In genomic region chr3:128559486-128560225, GRCh38 we compare ENCODE assay signal across 16 cellular contexts.
DNase-seq lines count a peak whose midpoint lies in the region; ATAC-seq and TF ChIP-seq lines count a peak whose summit lies in the region.
"Had no signal": no experiment of that assay in that cellular context is flagged by ENCODE, and none has a peak within 500 bp of the region (broad histone marks: within the 10 kb centered on the region; RNA-seq: fewer than 3 reads in every experiment).

No MANE protein-coding gene starts in this region.

- H3K27ac ChIP-seq in endodermal cell (ENCODE audit: low read depth, low read length): no peak overlapping the region
- H3K27ac ChIP-seq: dorsolateral prefrontal cortex, KMS-11, prostate gland, thyroid gland had no signal

- H3K27me3 Mint-ChIP-seq in endodermal cell (ENCODE audit: insufficient read depth): peaks cover 15% of the 10 kb centered on the region

- no peaks in the 10 kb centered on the region for H3K4me1 Mint-ChIP-seq in endodermal cell
- H3K4me1 Mint-ChIP-seq: memory B cell had no signal

- no peak overlapping the region for H3K27ac Mint-ChIP-seq in endodermal cell
- H3K27ac Mint-ChIP-seq: memory B cell had no signal

- WGBS in endodermal cell (ENCODE audit: insufficient coverage in 1 of 2, insufficient read length in 1 of 2), 2 experiments: 59 to 66% methylated on average over 12 to 17 of the region's 17 CpGs

- no peaks in the 10 kb centered on the region for H3K36me3 Mint-ChIP-seq in endodermal cell (ENCODE audit: low read depth)
- H3K36me3 Mint-ChIP-seq: memory B cell had no signal

- H3K27me3 ChIP-seq in endodermal cell (ENCODE audit: control insufficient read depth, insufficient read depth, low read length, poor library complexity, severe bottlenecking): peaks cover 24% of the 10 kb centered on the region
- H3K27me3 ChIP-seq: thyroid gland had no signal

- DNase-seq in COLO668 (lab: John Stamatoyannopoulos, UW; ENCODE audit: unreplicated experiment) (peak; percentile 81), DMS53 treated with DMSO at 0.1 percent for 48 hours (lab: John Stamatoyannopoulos, UW; ENCODE audit: unreplicated experiment) (peak; percentile 64), NCI-H69 (lab: John Stamatoyannopoulos, UW) (peak; percentile 45), endodermal cell (peak; percentile 82), SK-N-DZ (ENCODE audit: low spot score) (no peak)
- DNase-seq: DMS79, dorsolateral prefrontal cortex, head of caudate nucleus, OCI-M1, thyroid gland had no signal

- H3K9ac ChIP-seq in endodermal cell (ENCODE audit: extremely low read depth, low read length, poor library complexity, severe bottlenecking): peak overlapping the region; percentile 8
- H3K9ac ChIP-seq: KMS-11 had no signal

- no peaks in the 10 kb centered on the region for H3K36me3 ChIP-seq in endodermal cell (ENCODE audit: control insufficient read depth, insufficient read depth, low read length)
- H3K36me3 ChIP-seq: prostate gland, thyroid gland had no signal

- no peak overlapping the region for H3K4me3 Mint-ChIP-seq in endodermal cell
- H3K4me3 Mint-ChIP-seq: memory B cell had no signal

- no peaks in the 10 kb centered on the region for H3K9me3 ChIP-seq in endodermal cell (ENCODE audit: control insufficient read depth, low read length)
- H3K9me3 ChIP-seq: prostate gland, thyroid gland had no signal

- no peaks in the 10 kb centered on the region for H3K4me1 ChIP-seq in endodermal cell (ENCODE audit: control insufficient read depth, insufficient read depth, low read length)
- H3K4me1 ChIP-seq: prostate gland had no signal

- TF ChIP-seq CTCF in endodermal cell (conservative IDR thresholded peaks at IDR 0.05): no peak

- ATAC-seq in GM19351 (IDR thresholded peaks at IDR 0.05; ENCODE audit: unreplicated experiment) (no peak), GM18520 (IDR thresholded peaks at IDR 0.05; ENCODE audit: unreplicated experiment) (no peak)
- ATAC-seq in activated CD4-positive, CD25-positive, alpha-beta regulatory T cell treated with anti-CD3 and anti-CD28 coated beads, Interleukin-2, amount 50 U/mL, for 24 hours: no peak

- H3K4me3 ChIP-seq in endodermal cell (ENCODE audit: low read length): no peak overlapping the region
- H3K4me3 ChIP-seq: dorsolateral prefrontal cortex, prostate gland, thyroid gland had no signal

- no peaks in the 10 kb centered on the region for H3K9me3 Mint-ChIP-seq in endodermal cell
